ENCODE assay signal across 1 cellular context in the genomic region with DNA sequence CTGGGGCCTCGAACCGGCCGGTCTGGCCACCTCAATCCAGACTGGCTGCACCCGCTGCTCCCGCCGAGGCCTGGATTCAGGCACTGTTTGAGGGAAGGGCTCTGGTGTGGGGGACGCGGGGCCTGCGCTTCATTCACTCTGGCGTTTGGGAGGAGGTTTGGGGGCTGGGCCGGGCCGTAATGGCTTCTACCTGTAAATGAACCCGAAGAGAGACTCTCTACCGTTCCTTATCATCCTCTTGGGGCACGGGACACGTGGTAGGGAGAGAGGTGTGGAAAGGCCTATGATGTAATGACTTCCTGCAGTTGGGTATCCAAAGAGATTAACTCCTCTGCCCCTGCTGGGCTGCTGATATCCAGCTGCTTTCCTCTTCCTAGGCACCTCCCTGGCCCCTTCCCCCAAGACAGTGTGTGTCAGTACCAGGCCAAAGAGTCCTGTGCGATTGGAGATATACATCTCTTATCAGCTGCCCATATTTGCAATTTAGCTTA.
TF ChIP-seq lines count a peak whose summit lies in the region.

No MANE protein-coding gene starts in this region.

TF ChIP-seq in HEK293, 187 proteins besides CTCF, POLR2A, EP300 and RAD21 (continued from another document):
- TF ChIP-seq, protein P1, sequence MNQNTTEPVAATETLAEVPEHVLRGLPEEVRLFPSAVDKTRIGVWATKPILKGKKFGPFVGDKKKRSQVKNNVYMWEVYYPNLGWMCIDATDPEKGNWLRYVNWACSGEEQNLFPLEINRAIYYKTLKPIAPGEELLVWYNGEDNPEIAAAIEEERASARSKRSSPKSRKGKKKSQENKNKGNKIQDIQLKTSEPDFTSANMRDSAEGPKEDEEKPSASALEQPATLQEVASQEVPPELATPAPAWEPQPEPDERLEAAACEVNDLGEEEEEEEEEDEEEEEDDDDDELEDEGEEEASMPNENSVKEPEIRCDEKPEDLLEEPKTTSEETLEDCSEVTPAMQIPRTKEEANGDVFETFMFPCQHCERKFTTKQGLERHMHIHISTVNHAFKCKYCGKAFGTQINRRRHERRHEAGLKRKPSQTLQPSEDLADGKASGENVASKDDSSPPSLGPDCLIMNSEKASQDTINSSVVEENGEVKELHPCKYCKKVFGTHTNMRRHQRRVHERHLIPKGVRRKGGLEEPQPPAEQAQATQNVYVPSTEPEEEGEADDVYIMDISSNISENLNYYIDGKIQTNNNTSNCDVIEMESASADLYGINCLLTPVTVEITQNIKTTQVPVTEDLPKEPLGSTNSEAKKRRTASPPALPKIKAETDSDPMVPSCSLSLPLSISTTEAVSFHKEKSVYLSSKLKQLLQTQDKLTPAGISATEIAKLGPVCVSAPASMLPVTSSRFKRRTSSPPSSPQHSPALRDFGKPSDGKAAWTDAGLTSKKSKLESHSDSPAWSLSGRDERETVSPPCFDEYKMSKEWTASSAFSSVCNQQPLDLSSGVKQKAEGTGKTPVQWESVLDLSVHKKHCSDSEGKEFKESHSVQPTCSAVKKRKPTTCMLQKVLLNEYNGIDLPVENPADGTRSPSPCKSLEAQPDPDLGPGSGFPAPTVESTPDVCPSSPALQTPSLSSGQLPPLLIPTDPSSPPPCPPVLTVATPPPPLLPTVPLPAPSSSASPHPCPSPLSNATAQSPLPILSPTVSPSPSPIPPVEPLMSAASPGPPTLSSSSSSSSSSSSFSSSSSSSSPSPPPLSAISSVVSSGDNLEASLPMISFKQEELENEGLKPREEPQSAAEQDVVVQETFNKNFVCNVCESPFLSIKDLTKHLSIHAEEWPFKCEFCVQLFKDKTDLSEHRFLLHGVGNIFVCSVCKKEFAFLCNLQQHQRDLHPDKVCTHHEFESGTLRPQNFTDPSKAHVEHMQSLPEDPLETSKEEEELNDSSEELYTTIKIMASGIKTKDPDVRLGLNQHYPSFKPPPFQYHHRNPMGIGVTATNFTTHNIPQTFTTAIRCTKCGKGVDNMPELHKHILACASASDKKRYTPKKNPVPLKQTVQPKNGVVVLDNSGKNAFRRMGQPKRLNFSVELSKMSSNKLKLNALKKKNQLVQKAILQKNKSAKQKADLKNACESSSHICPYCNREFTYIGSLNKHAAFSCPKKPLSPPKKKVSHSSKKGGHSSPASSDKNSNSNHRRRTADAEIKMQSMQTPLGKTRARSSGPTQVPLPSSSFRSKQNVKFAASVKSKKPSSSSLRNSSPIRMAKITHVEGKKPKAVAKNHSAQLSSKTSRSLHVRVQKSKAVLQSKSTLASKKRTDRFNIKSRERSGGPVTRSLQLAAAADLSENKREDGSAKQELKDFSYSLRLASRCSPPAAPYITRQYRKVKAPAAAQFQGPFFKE (tag by site-specific recombination; IDR thresholded peaks at IDR 0.05; ENCODE audit: borderline replicate concordance), result no peak
- TF ChIP-seq SCRT1 (tag by site-specific recombination; IDR thresholded peaks at IDR 0.05; ENCODE audit: borderline replicate concordance), result peak; percentile 14; the same call in 1 of the 2 replicates
- TF ChIP-seq ZNF785 (tag by site-specific recombination; IDR thresholded peaks at IDR 0.05), result no peak
- no peak for TF ChIP-seq ZNF654 (tag by site-specific recombination; IDR thresholded peaks at IDR 0.05; ENCODE audit: low read depth)
- no peak for TF ChIP-seq ZNF571 (tag by site-specific recombination; IDR thresholded peaks at IDR 0.05)
- TF ChIP-seq, protein P2, sequence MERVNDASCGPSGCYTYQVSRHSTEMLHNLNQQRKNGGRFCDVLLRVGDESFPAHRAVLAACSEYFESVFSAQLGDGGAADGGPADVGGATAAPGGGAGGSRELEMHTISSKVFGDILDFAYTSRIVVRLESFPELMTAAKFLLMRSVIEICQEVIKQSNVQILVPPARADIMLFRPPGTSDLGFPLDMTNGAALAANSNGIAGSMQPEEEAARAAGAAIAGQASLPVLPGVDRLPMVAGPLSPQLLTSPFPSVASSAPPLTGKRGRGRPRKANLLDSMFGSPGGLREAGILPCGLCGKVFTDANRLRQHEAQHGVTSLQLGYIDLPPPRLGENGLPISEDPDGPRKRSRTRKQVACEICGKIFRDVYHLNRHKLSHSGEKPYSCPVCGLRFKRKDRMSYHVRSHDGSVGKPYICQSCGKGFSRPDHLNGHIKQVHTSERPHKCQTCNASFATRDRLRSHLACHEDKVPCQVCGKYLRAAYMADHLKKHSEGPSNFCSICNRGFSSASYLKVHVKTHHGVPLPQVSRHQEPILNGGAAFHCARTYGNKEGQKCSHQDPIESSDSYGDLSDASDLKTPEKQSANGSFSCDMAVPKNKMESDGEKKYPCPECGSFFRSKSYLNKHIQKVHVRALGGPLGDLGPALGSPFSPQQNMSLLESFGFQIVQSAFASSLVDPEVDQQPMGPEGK (tag by site-specific recombination; IDR thresholded peaks at IDR 0.05), result peak; percentile 88
- no peak for TF ChIP-seq ZFP41 (tag by site-specific recombination; IDR thresholded peaks at IDR 0.05; ENCODE audit: borderline replicate concordance)
- no peak for TF ChIP-seq ZNF114 (tag by site-specific recombination; IDR thresholded peaks at IDR 0.05)
- TF ChIP-seq ZNF777 (tag by site-specific recombination; IDR thresholded peaks at IDR 0.05; ENCODE audit: borderline replicate concordance), result no peak
- no peak for TF ChIP-seq ZNF292 (tag by site-specific recombination; IDR thresholded peaks at IDR 0.05; ENCODE audit: borderline replicate concordance, low read depth)
- no peak for TF ChIP-seq ZNF426 (tag by site-specific recombination; IDR thresholded peaks at IDR 0.05)
- peak; percentile 45 for TF ChIP-seq SETDB1 (IDR thresholded peaks at IDR 0.05; ENCODE audit: insufficient read length, low read length)
- TF ChIP-seq, protein P3, sequence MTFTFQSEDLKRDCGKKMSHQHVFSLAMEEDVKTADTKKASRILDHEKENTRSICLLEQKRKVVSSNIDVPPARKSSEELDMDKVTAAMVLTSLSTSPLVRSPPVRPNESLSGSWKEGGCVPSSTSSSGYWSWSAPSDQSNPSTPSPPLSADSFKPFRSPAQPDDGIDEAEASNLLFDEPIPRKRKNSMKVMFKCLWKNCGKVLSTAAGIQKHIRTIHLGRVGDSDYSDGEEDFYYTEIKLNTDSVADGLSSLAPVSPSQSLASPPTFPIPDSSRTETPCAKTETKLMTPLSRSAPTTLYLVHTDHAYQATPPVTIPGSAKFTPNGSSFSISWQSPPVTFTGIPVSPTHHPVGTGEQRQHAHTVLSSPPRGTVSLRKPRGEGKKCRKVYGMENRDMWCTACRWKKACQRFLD (tag by site-specific recombination; IDR thresholded peaks at IDR 0.05), result no peak
- TF ChIP-seq, protein P4, sequence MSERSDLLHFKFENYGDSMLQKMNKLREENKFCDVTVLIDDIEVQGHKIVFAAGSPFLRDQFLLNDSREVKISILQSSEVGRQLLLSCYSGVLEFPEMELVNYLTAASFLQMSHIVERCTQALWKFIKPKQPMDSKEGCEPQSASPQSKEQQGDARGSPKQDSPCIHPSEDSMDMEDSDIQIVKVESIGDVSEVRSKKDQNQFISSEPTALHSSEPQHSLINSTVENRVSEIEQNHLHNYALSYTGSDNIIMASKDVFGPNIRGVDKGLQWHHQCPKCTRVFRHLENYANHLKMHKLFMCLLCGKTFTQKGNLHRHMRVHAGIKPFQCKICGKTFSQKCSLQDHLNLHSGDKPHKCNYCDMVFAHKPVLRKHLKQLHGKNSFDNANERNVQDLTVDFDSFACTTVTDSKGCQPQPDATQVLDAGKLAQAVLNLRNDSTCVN (tag by site-specific recombination; optimal IDR thresholded peaks at IDR 0.05), result peak; percentile 20
- TF ChIP-seq, protein P5, sequence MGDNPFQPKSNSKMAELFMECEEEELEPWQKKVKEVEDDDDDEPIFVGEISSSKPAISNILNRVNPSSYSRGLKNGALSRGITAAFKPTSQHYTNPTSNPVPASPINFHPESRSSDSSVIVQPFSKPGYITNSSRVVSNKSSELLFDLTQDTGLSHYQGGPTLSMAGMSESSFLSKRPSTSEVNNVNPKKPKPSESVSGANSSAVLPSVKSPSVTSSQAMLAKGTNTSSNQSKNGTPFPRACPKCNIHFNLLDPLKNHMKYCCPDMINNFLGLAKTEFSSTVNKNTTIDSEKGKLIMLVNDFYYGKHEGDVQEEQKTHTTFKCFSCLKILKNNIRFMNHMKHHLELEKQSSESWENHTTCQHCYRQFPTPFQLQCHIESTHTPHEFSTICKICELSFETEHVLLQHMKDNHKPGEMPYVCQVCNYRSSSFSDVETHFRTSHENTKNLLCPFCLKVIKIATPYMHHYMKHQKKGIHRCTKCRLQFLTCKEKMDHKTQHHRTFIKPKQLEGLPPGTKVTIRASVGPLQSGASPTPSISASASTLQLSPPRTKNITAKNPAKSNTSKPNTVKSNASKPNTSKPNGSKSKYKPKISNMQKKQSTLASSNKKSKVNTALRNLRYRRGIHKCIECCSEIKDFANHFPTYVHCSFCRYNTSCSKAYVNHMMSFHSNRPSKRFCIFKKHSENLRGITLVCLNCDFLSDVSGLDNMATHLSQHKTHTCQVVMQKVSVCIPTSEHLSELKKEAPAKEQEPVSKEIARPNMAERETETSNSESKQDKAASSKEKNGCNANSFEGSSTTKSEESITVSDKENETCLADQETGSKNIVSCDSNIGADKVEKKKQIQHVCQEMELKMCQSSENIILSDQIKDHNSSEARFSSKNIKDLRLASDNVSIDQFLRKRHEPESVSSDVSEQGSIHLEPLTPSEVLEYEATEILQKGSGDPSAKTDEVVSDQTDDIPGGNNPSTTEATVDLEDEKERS (tag by site-specific recombination; IDR thresholded peaks at IDR 0.05), result no peak
